12 cellular contexts compared by ENCODE assay signal in the genomic region with DNA sequence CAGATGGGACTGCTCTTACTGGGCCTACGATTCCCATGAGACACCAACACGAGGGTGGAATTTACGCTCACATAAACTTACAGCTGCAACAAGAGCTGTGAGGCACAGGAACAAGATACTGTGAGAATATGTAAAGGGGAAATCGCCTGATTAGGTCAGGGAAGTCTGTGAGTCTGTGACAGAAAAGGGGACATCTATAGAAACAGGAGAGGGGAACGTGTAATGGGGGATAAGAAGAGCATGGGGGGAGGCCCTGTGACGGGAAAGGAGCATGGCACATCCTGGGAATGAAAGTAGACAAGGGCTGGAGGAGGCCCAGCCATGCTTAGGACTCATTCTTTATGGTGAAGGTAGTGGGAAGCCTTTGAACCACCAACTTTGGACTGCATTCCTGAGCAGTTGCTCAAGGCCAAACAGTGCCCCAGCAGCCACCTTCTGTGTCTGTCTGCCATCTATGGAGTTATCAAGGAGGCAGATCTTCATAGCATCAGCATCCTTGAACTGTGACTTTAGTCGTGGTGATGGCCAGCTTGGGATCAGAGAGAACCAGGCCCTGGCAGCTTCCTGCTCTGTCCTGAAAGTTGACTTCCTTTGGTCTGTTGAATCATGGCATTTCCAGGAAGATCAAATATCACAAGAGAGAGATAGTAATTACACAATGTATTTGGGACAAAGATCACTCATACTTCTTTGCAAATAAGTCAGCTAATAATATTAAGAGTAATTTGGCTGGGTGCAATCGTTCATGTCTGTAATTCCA.
DNase-seq lines count a peak whose midpoint lies in the region; ATAC-seq and TF ChIP-seq lines count a peak whose summit lies in the region.
"Had no signal": no experiment of that assay in that cellular context is flagged by ENCODE, and none has a peak within 500 bp of the region (broad histone marks: within the 10 kb centered on the region; RNA-seq: fewer than 3 reads in every experiment).

No MANE protein-coding gene starts in this region.

- peaks cover 7% of the 10 kb centered on the region for H3K4me1 Mint-ChIP-seq in activated naive CD8-positive, alpha-beta T cell treated with anti-CD3 and anti-CD28 coated beads, Interleukin-2, amount 50 U/mL, for 24 hours
- no peaks in the 10 kb centered on the region for H3K4me1 Mint-ChIP-seq in activated naive CD8-positive, alpha-beta T cell treated with anti-CD3 and anti-CD28 coated beads for 36 hours

- no peak for DNase-seq in activated naive CD8-positive, alpha-beta T cell treated with anti-CD3 and anti-CD28 coated beads, Interleukin-2, amount 50 U/mL, for 24 hours
- DNase-seq in activated naive CD8-positive, alpha-beta T cell treated with anti-CD3 and anti-CD28 coated beads for 36 hours: no peak
- DNase-seq in NCI-H226 (peak; percentile 62), foreskin fibroblast (peak; percentile 54 to 66), NCI-H510A (lab: John Stamatoyannopoulos, UW) (no peak), NCI-H2029 treated with DMSO at 0.1 percent for 48 hours (lab: John Stamatoyannopoulos, UW) (no peak), NCI-H1092 (lab: John Stamatoyannopoulos, UW) (no peak)
- DNase-seq: effector CD4-positive, alpha-beta T cell; left ventricle myocardium superior; NCI-H2171 treated with DMSO at 0.1 percent for 48 hours; stimulated activated naive B cell treated with anti-CD40 and anti-IgM and Interleukin-4, amounts not matched to agents 10 μg/mL and 1 μg/mL and 100 μg/mL, for 72 hours had no signal

- H3K4me3 ChIP-seq in foreskin fibroblast (ENCODE audit: low read depth in 1 of 2, low read length in 2 of 2): no peak overlapping the region

- no peak for TF ChIP-seq CTCF in foreskin fibroblast (IDR thresholded peaks at IDR 0.05; ENCODE audit: low read depth, low read length)

- ATAC-seq in activated naive CD8-positive, alpha-beta T cell treated with anti-CD3 and anti-CD28 coated beads, Interleukin-2, amount 50 U/mL, for 24 hours: peak; percentile 69
- ATAC-seq in GM18858 (IDR thresholded peaks at IDR 0.05; ENCODE audit: unreplicated experiment): no peak
- ATAC-seq: left ventricle myocardium superior had no signal

- H3K9me3 Mint-ChIP-seq in activated naive CD8-positive, alpha-beta T cell treated with anti-CD3 and anti-CD28 coated beads, Interleukin-2, amount 50 U/mL, for 24 hours: peaks cover 3% of the 10 kb centered on the region
- no peaks in the 10 kb centered on the region for H3K9me3 Mint-ChIP-seq in activated naive CD8-positive, alpha-beta T cell treated with anti-CD3 and anti-CD28 coated beads for 36 hours

- H3K36me3 Mint-ChIP-seq in activated naive CD8-positive, alpha-beta T cell treated with anti-CD3 and anti-CD28 coated beads, Interleukin-2, amount 50 U/mL, for 24 hours (ENCODE audit: low read depth): no peaks in the 10 kb centered on the region
- peaks cover 6% of the 10 kb centered on the region for H3K36me3 Mint-ChIP-seq in activated naive CD8-positive, alpha-beta T cell treated with anti-CD3 and anti-CD28 coated beads for 36 hours
- H3K36me3 Mint-ChIP-seq: stimulated activated naive B cell treated with anti-CD40 and anti-IgM and Interleukin-4, amounts not matched to agents 10 μg/mL and 1 μg/mL and 100 μg/mL, for 72 hours had no signal

- H3K4me3 Mint-ChIP-seq in activated naive CD8-positive, alpha-beta T cell treated with anti-CD3 and anti-CD28 coated beads, Interleukin-2, amount 50 U/mL, for 24 hours: no peak overlapping the region
- no peak overlapping the region for H3K4me3 Mint-ChIP-seq in activated naive CD8-positive, alpha-beta T cell treated with anti-CD3 and anti-CD28 coated beads for 36 hours
- H3K4me3 Mint-ChIP-seq: stimulated activated naive B cell treated with anti-CD40 and anti-IgM and Interleukin-4, amounts not matched to agents 10 μg/mL and 1 μg/mL and 100 μg/mL, for 72 hours had no signal

- H3K27ac Mint-ChIP-seq in activated naive CD8-positive, alpha-beta T cell treated with anti-CD3 and anti-CD28 coated beads, Interleukin-2, amount 50 U/mL, for 24 hours: peak overlapping the region; percentile 3
- no peak overlapping the region for H3K27ac Mint-ChIP-seq in activated naive CD8-positive, alpha-beta T cell treated with anti-CD3 and anti-CD28 coated beads for 36 hours
- H3K27ac Mint-ChIP-seq: stimulated activated naive B cell treated with anti-CD40 and anti-IgM and Interleukin-4, amounts not matched to agents 10 μg/mL and 1 μg/mL and 100 μg/mL, for 72 hours had no signal

- H3K27me3 Mint-ChIP-seq in activated naive CD8-positive, alpha-beta T cell treated with anti-CD3 and anti-CD28 coated beads, Interleukin-2, amount 50 U/mL, for 24 hours: peaks cover 4% of the 10 kb centered on the region
- H3K27me3 Mint-ChIP-seq in activated naive CD8-positive, alpha-beta T cell treated with anti-CD3 and anti-CD28 coated beads for 36 hours: no peaks in the 10 kb centered on the region

Comparison
In these comparisons a context has a peak if more than half of its experiments do, and no peak if none do; other contexts are left out.
1. DNase-seq: peak in NCI-H226 (single experiment) and foreskin fibroblast (2 of 2); none in activated naive CD8-positive, alpha-beta T cell treated with anti-CD3 and anti-CD28 coated beads, Interleukin-2, amount 50 U/mL, for 24 hours (single experiment), activated naive CD8-positive, alpha-beta T cell treated with anti-CD3 and anti-CD28 coated beads for 36 hours (single experiment), NCI-H510A (single experiment), NCI-H2029 treated with DMSO at 0.1 percent for 48 hours (single experiment) and NCI-H1092 (single experiment).